ENCODE assay signal across 1 cellular context in genomic region chr12:121095544-121096198, GRCh38.
TF ChIP-seq lines count a peak whose summit lies in the region.

No MANE protein-coding gene starts in this region.

TF ChIP-seq in K562, 482 proteins besides CTCF, POLR2A, EP300 and RAD21 (continued from another document and continues in another):
- TF ChIP-seq, protein P1, sequence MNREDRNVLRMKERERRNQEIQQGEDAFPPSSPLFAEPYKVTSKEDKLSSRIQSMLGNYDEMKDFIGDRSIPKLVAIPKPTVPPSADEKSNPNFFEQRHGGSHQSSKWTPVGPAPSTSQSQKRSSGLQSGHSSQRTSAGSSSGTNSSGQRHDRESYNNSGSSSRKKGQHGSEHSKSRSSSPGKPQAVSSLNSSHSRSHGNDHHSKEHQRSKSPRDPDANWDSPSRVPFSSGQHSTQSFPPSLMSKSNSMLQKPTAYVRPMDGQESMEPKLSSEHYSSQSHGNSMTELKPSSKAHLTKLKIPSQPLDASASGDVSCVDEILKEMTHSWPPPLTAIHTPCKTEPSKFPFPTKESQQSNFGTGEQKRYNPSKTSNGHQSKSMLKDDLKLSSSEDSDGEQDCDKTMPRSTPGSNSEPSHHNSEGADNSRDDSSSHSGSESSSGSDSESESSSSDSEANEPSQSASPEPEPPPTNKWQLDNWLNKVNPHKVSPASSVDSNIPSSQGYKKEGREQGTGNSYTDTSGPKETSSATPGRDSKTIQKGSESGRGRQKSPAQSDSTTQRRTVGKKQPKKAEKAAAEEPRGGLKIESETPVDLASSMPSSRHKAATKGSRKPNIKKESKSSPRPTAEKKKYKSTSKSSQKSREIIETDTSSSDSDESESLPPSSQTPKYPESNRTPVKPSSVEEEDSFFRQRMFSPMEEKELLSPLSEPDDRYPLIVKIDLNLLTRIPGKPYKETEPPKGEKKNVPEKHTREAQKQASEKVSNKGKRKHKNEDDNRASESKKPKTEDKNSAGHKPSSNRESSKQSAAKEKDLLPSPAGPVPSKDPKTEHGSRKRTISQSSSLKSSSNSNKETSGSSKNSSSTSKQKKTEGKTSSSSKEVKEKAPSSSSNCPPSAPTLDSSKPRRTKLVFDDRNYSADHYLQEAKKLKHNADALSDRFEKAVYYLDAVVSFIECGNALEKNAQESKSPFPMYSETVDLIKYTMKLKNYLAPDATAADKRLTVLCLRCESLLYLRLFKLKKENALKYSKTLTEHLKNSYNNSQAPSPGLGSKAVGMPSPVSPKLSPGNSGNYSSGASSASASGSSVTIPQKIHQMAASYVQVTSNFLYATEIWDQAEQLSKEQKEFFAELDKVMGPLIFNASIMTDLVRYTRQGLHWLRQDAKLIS (CRISPR knock-in tag; IDR thresholded peaks at IDR 0.05) = no peak
- TF ChIP-seq ZNF707 (CRISPR knock-in tag; conservative IDR thresholded peaks at IDR 0.05) = no peak
- no peak for TF ChIP-seq CEBPB (tag; IDR thresholded peaks at IDR 0.05)
- TF ChIP-seq TAF9B (IDR thresholded peaks at IDR 0.05; ENCODE audit: partially characterized antibody) = no peak
- no peak for TF ChIP-seq U2AF1 (optimal IDR thresholded peaks at IDR 0.05; ENCODE audit: low read depth, low read length)
- TF ChIP-seq MBD1 (CRISPR knock-in tag; IDR thresholded peaks at IDR 0.05) = no peak
- no peak for TF ChIP-seq LCOR (CRISPR knock-in tag; IDR thresholded peaks at IDR 0.05)
- TF ChIP-seq, protein P2, sequence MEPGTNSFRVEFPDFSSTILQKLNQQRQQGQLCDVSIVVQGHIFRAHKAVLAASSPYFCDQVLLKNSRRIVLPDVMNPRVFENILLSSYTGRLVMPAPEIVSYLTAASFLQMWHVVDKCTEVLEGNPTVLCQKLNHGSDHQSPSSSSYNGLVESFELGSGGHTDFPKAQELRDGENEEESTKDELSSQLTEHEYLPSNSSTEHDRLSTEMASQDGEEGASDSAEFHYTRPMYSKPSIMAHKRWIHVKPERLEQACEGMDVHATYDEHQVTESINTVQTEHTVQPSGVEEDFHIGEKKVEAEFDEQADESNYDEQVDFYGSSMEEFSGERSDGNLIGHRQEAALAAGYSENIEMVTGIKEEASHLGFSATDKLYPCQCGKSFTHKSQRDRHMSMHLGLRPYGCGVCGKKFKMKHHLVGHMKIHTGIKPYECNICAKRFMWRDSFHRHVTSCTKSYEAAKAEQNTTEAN (CRISPR knock-in tag; IDR thresholded peaks at IDR 0.05) = no peak
- TF ChIP-seq JUND (IDR thresholded peaks at IDR 0.05; ENCODE audit: borderline replicate concordance, low read depth, low read length) = 0 out of 2 replicates have a peak, but pooled peaks have one; percentile 14
- no peak; the same call in 2 of the 3 replicates for TF ChIP-seq JUND (tag; IDR thresholded peaks at IDR 0.05; ENCODE audit: borderline replicate concordance, low read depth, low read length)
- no peak for TF ChIP-seq PURB (CRISPR knock-in tag; IDR thresholded peaks at IDR 0.05; ENCODE audit: low read depth)
- 0 out of 2 replicates have a peak, but pooled peaks have one; percentile 61 for TF ChIP-seq XRCC5 (IDR thresholded peaks at IDR 0.05; ENCODE audit: low read depth, low read length)
- TF ChIP-seq, protein P3, sequence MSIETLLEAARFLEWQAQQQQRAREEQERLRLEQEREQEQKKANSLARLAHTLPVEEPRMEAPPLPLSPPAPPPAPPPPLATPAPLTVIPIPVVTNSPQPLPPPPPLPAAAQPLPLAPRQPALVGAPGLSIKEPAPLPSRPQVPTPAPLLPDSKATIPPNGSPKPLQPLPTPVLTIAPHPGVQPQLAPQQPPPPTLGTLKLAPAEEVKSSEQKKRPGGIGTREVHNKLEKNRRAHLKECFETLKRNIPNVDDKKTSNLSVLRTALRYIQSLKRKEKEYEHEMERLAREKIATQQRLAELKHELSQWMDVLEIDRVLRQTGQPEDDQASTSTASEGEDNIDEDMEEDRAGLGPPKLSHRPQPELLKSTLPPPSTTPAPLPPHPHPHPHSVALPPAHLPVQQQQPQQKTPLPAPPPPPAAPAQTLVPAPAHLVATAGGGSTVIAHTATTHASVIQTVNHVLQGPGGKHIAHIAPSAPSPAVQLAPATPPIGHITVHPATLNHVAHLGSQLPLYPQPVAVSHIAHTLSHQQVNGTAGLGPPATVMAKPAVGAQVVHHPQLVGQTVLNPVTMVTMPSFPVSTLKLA (conservative IDR thresholded peaks at IDR 0.05) = peak; percentile 19 to 40; a peak in 1 of 4 replicates
- no peak for TF ChIP-seq PHTF2 (CRISPR knock-in tag; IDR thresholded peaks at IDR 0.05)
- no peak for TF ChIP-seq GTF2F1 (IDR thresholded peaks at IDR 0.05; ENCODE audit: low read depth, low read length)
- no peak for TF ChIP-seq ZNF699 (CRISPR knock-in tag; IDR thresholded peaks at IDR 0.05; ENCODE audit: insufficient replicate concordance)
- no peak for TF ChIP-seq ATF2 (CRISPR knock-in tag; IDR thresholded peaks at IDR 0.05)
- TF ChIP-seq CEBPG (CRISPR knock-in tag; IDR thresholded peaks at IDR 0.05) = 0 out of 2 replicates have a peak, but pooled peaks have one; percentile 24
- no peak for TF ChIP-seq CEBPG (tag; conservative IDR thresholded peaks at IDR 0.05 in 1 of 2, IDR thresholded peaks at IDR 0.05 in 1 of 2)
- TF ChIP-seq ETS1 (conservative IDR thresholded peaks at IDR 0.05; ENCODE audit: control insufficient read depth, low read depth, low read length) = 0 out of 2 replicates have a peak, but pooled peaks have one; percentile 39
- TF ChIP-seq U2AF2 (optimal IDR thresholded peaks at IDR 0.05; ENCODE audit: low read depth, low read length) = no peak
- TF ChIP-seq LARP7 (IDR thresholded peaks at IDR 0.05) = no peak
- TF ChIP-seq KAT8 (IDR thresholded peaks at IDR 0.05; ENCODE audit: low read depth) = no peak
- TF ChIP-seq SREBF1 (IDR thresholded peaks at IDR 0.05; ENCODE audit: borderline replicate concordance, low read depth, low read length) = no peak
- TF ChIP-seq, protein P4, sequence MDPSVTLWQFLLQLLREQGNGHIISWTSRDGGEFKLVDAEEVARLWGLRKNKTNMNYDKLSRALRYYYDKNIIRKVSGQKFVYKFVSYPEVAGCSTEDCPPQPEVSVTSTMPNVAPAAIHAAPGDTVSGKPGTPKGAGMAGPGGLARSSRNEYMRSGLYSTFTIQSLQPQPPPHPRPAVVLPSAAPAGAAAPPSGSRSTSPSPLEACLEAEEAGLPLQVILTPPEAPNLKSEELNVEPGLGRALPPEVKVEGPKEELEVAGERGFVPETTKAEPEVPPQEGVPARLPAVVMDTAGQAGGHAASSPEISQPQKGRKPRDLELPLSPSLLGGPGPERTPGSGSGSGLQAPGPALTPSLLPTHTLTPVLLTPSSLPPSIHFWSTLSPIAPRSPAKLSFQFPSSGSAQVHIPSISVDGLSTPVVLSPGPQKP (CRISPR knock-in tag; IDR thresholded peaks at IDR 0.05) = no peak
- TF ChIP-seq MGA (IDR thresholded peaks at IDR 0.05) = peak; percentile 83
- TF ChIP-seq NFRKB (IDR thresholded peaks at IDR 0.05; ENCODE audit: low read depth) = no peak
- TF ChIP-seq KDM4B (IDR thresholded peaks at IDR 0.05; ENCODE audit: borderline replicate concordance in 2 of 2, low read depth in 1 of 2) = no peak
- TF ChIP-seq THRAP3 (IDR thresholded peaks at IDR 0.05; ENCODE audit: borderline replicate concordance) = no peak
- no peak for TF ChIP-seq MYNN (IDR thresholded peaks at IDR 0.05)
- no peak for TF ChIP-seq MYNN (CRISPR knock-in tag; IDR thresholded peaks at IDR 0.05)
- TF ChIP-seq L3MBTL2 (IDR thresholded peaks at IDR 0.05) = peak; percentile 91
